Comparison of ENCODE assay signal across 8 cellular contexts in the genomic region with DNA sequence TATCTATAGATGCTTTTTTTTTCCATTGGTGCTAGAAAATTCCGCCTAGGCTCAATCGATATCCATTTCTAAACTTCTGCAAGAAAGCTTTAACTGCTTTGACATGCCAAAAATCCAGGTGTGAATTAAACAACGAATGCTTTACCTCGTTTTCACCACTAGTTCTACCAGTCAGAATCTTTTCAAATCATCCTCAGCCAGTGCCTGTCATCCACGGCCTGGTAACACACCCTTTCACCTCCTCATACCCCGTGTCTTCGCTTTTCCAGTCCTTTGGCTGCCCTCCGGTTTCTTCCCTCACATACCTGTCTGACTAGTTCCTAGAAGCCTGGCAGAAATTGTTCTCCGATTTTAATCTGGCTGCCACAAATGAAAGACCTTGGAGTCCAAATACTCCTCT.
DNase-seq lines count a peak whose midpoint lies in the region; ATAC-seq, FAIRE-seq and TF ChIP-seq lines count a peak whose summit lies in the region.

No MANE protein-coding gene starts in this region.

- no peak for TF ChIP-seq CTCF in RWPE1 (conservative IDR thresholded peaks at IDR 0.05; ENCODE audit: low read depth)
- no peak for TF ChIP-seq CTCF in D721Med (IDR thresholded peaks at IDR 0.05; ENCODE audit: insufficient read depth, missing control alignments)

- ATAC-seq in HG03432 (IDR thresholded peaks at IDR 0.05; ENCODE audit: unreplicated experiment) = no peak
- ATAC-seq in HG02973 (IDR thresholded peaks at IDR 0.05; ENCODE audit: unreplicated experiment) = no peak

- H3K27me3 ChIP-seq in ACC112 (ENCODE audit: insufficient read depth, low read length) = no peaks in the 10 kb centered on the region

- CTCF ChIA-PET in RWPE1 (lab: Yijun Ruan, JAX) = interaction anchor here (1.0 to 1.7 kb wide), 3 partner anchors 12 to 90 kb away, joined by 3 to 6 read pairs (median 4); a partner anchor contains a TSS

- peak overlapping the region; percentile 85 for H3K4me3 ChIP-seq in ACC112 (ENCODE audit: low read depth, low read length)

- DNase-seq in GM19239 (ENCODE audit: insufficient read length, low spot score) (peak; percentile 14), RWPE1 (ENCODE audit: low spot score) (peak; percentile 50), glomerular visceral epithelial cell (ENCODE audit: extremely low spot score) (peak; percentile 13), D721Med (ENCODE audit: insufficient read length, low spot score) (no peak)
- DNase-seq in stimulated activated CD4-positive, alpha-beta T cell treated with anti-CD3 and anti-CD28 coated beads, Interleukin-4, amount 100 ng/mL, for 24 hours = peak; percentile 14

- H3K36me3 ChIP-seq in ACC112 (ENCODE audit: insufficient read depth, low read length) = no peaks in the 10 kb centered on the region

- peaks cover 12% of the 10 kb centered on the region for H3K4me1 ChIP-seq in ACC112 (ENCODE audit: control insufficient read depth, insufficient read depth, low read length, unreplicated experiment)

- H3K27ac ChIP-seq in ACC112 (ENCODE audit: low read depth, low read length) (no peak overlapping the region), RWPE1 (no peak overlapping the region)

- POLR2A ChIA-PET in RWPE1 (lab: Yijun Ruan, JAX; ENCODE audit: low non-redundant PET) = no interaction called here

- FAIRE-seq in GM19239 (lab: Jason Lieb, UNC) (no peak), D721Med (lab: Jason Lieb, UNC) (no peak)

- peak overlapping the region; percentile 96 for H2AFZ ChIP-seq in ACC112 (ENCODE audit: low read length, unreplicated experiment)

- H3K79me2 ChIP-seq in ACC112 (ENCODE audit: control insufficient read depth, insufficient read depth, low read length, unreplicated experiment) = peaks cover 7% of the 10 kb centered on the region
